Comparison of ENCODE assay signal across 1 cellular context in genomic region chr3:170044795-170045244, GRCh38.
TF ChIP-seq lines count a peak whose summit lies in the region.

No MANE protein-coding gene starts in this region.

TF ChIP-seq in WTC11, 78 proteins besides CTCF, POLR2A, EP300 and RAD21 (continued from another document):
- TF ChIP-seq ZBTB43 (CRISPR knock-in tag; IDR thresholded peaks at IDR 0.05) = no peak
- no peak for TF ChIP-seq ATF1 (CRISPR knock-in tag; IDR thresholded peaks at IDR 0.05)
- no peak for TF ChIP-seq JAZF1 (CRISPR knock-in tag; IDR thresholded peaks at IDR 0.05)
